21 cellular contexts compared by ENCODE assay signal in genomic region chr20:18326990-18327389, GRCh38. TPM values are rescaled to one million over a fixed set of nuclear protein-coding genes. Genes with fewer than 3 reads are reported as not detected.
DNase-seq lines count a peak whose midpoint lies in the region; ATAC-seq, FAIRE-seq and TF ChIP-seq lines count a peak whose summit lies in the region.
"Had no signal": no experiment of that assay in that cellular context is flagged by ENCODE, and none has a peak within 500 bp of the region (broad histone marks: within the 10 kb centered on the region; RNA-seq: fewer than 3 reads in every experiment).

No MANE protein-coding gene starts in this region.

- BruUV-seq in K562 (replicated peaks; lab: Mats Ljungman, UMichigan) = no TSS peak

- POLR2A ChIA-PET in A549 (lab: Yijun Ruan, JAX) = no interaction called here
- POLR2A ChIA-PET in K562 (lab: Yijun Ruan, JAX) = no interaction called here

- WGBS in A549 (ENCODE audit: missing lambda C conversion rate) = 91% methylated on average over 2 of the region's 2 CpGs
- 3% methylated on average over 2 of the region's 2 CpGs for WGBS in K562 (ENCODE audit: insufficient coverage, low coverage, missing lambda C conversion rate)

- no peak overlapping the region for H3K9ac ChIP-seq in K562 (ENCODE audit: insufficient read depth in 1 of 2, low read depth in 2 of 2, low read length in 2 of 2)
- H3K9ac ChIP-seq: BLaER1 treated with 17β-estradiol and CSF1 and Interleukin-3, amounts not matched to agents 10 nM and 100 nM had no signal

- ATAC-seq in A549 (no peak), K562 (no peak)
- no peak for ATAC-seq in activated T-cell treated with anti-CD3 and anti-CD28 coated beads, Interleukin-2, amount 50 U/mL, for 72 hours (replicated peaks in 1 of 2)
- ATAC-seq: CD8-positive, alpha-beta T cell had no signal

- H4K20me1 ChIP-seq in K562 (replicated peaks; ENCODE audit: control insufficient read depth, insufficient read depth, low read length) = no peaks in the 10 kb centered on the region
- H4K20me1 ChIP-seq: BLaER1 treated with 17β-estradiol and CSF1 and Interleukin-3, amounts not matched to agents 10 nM and 100 nM had no signal

- FAIRE-seq in A549 (lab: Jason Lieb, UNC) (no peak), K562 (lab: Jason Lieb, UNC) (no peak), endometrium (lab: Jason Lieb, UNC) (peak; percentile 26)
- FAIRE-seq: A204.1, D721Med, GM12891, GM19239 had no signal

- peaks cover 6 to 8% of the 10 kb centered on the region in 2 donors for H3K9me3 Mint-ChIP-seq in activated T-cell treated with anti-CD3 and anti-CD28 coated beads, Interleukin-2, amount 50 U/mL, for 72 hours

- H2AFZ ChIP-seq in K562 (ENCODE audit: low read depth, low read length) = no peak overlapping the region

- H3K27me3 Mint-ChIP-seq in activated T-cell treated with anti-CD3 and anti-CD28 coated beads, Interleukin-2, amount 50 U/mL, for 72 hours (ENCODE audit: low read depth) = no peaks in the 10 kb centered on the region
- H3K27me3 Mint-ChIP-seq: CD4-positive, alpha-beta T cell had no signal

- H3K9me3 ChIP-seq in A549 = peaks cover 13% of the 10 kb centered on the region; the same call in 1 of the 3 replicates
- H3K9me3 ChIP-seq in K562 (replicated peaks; ENCODE audit: control insufficient read depth, insufficient read depth, low read depth, low read length) = 0 out of 2 replicates have a peak, but pooled peaks cover 2% of the 10 kb centered on the region
- peaks cover 0 to 11% of the 10 kb centered on the region in 2 donors for H3K9me3 ChIP-seq in uterus

- H3K4me1 ChIP-seq in A549 (no peaks in the 10 kb centered on the region), K562 (replicated peaks in 1 of 2; ENCODE audit: control insufficient read depth in 2 of 2, insufficient read depth in 2 of 2, low read length in 2 of 2) (no peaks in the 10 kb centered on the region), uterus (no peaks in the 10 kb centered on the region)
- H3K4me1 ChIP-seq: BLaER1 treated with 17β-estradiol and CSF1 and Interleukin-3, amounts not matched to agents 10 nM and 100 nM had no signal

- H3K9me1 ChIP-seq in K562 (ENCODE audit: control insufficient read depth, insufficient read depth, low read length) = no peaks in the 10 kb centered on the region

- no peak overlapping the region for H3K4me3 Mint-ChIP-seq in activated T-cell treated with anti-CD3 and anti-CD28 coated beads, Interleukin-2, amount 50 U/mL, for 72 hours
- H3K4me3 Mint-ChIP-seq: B cell; CD4-positive, alpha-beta T cell; CD8-positive, alpha-beta T cell had no signal

- CTCF ChIA-PET in A549 (lab: Yijun Ruan, JAX) (interaction anchor here (0.7 kb wide), 1 partner anchor 86 kb away, joined by 3 read pairs; no protein-coding TSS in a partner anchor), K562 (lab: Yijun Ruan, JAX; ENCODE audit: low intra/inter-chr PET ratio) (no interaction called here)

- TF ChIP-seq RAD21 in A549 (conservative IDR thresholded peaks at IDR 0.05 in 1 of 2, IDR thresholded peaks at IDR 0.05 in 1 of 2) = no peak
- no peak for TF ChIP-seq RAD21 in K562 (CRISPR knock-in tag; conservative IDR thresholded peaks at IDR 0.05 in 1 of 2, IDR thresholded peaks at IDR 0.05 in 1 of 2)

- in situ Hi-C loops in K562 (cut with MboI) = no loop called here

- no peak overlapping the region for H3K4me2 ChIP-seq in A549
- H3K4me2 ChIP-seq in K562 (ENCODE audit: insufficient read depth, low read length) = no peak overlapping the region
- H3K4me2 ChIP-seq: BLaER1 treated with 17β-estradiol and CSF1 and Interleukin-3, amounts not matched to agents 10 nM and 100 nM had no signal

- no peaks in the 10 kb centered on the region for H3K27me3 ChIP-seq in K562 (ENCODE audit: control insufficient read depth in 2 of 2, insufficient read depth in 2 of 2, low read length in 2 of 2)
- no peaks in the 10 kb centered on the region for H3K27me3 ChIP-seq in uterus
- H3K27me3 ChIP-seq: BLaER1 treated with 17β-estradiol and CSF1 and Interleukin-3, amounts not matched to agents 10 nM and 100 nM had no signal

- H3K4me1 Mint-ChIP-seq in activated T-cell treated with anti-CD3 and anti-CD28 coated beads, Interleukin-2, amount 50 U/mL, for 72 hours (ENCODE audit: low read depth) = no peaks in the 10 kb centered on the region
- H3K4me1 Mint-ChIP-seq: B cell had no signal

- H3K79me2 ChIP-seq in K562 (ENCODE audit: control insufficient read depth, insufficient read depth, low read length) = no peaks in the 10 kb centered on the region

- TF ChIP-seq CTCF in A549 (IDR thresholded peaks at IDR 0.05) (no peak), K562 (IDR thresholded peaks at IDR 0.05 in 2 of 3, conservative IDR thresholded peaks at IDR 0.05 in 1 of 3; ENCODE audit: insufficient read depth in 2 of 3, low read depth in 1 of 3, low read length in 3 of 3) (no peak), uterus (IDR thresholded peaks at IDR 0.05) (no peak)

- no peak for TF ChIP-seq EP300 in A549 (IDR thresholded peaks at IDR 0.05)
- TF ChIP-seq EP300 in K562 (IDR thresholded peaks at IDR 0.05; ENCODE audit: low read length) = no peak

- no peak overlapping the region for H3K27ac ChIP-seq in A549
- H3K27ac ChIP-seq in K562 (ENCODE audit: extremely low read depth, low read depth, low read length) = no peak overlapping the region
- H3K27ac ChIP-seq in uterus = no peak overlapping the region
- H3K27ac ChIP-seq: BLaER1 treated with 17β-estradiol and CSF1 and Interleukin-3, amounts not matched to agents 10 nM and 100 nM; C4-2B had no signal

- H3K4me3 ChIP-seq in A549 (no peak overlapping the region), K562 (no peak overlapping the region), uterus (no peak overlapping the region)
- H3K4me3 ChIP-seq: BLaER1 treated with 17β-estradiol and CSF1 and Interleukin-3, amounts not matched to agents 10 nM and 100 nM had no signal

- H3K27ac Mint-ChIP-seq in activated T-cell treated with anti-CD3 and anti-CD28 coated beads, Interleukin-2, amount 50 U/mL, for 72 hours = no peak overlapping the region
- H3K27ac Mint-ChIP-seq: B cell; CD4-positive, alpha-beta T cell; CD8-positive, alpha-beta T cell had no signal

- H3K36me3 ChIP-seq in K562 (ENCODE audit: control insufficient read depth, insufficient read depth, low read length) (no peaks in the 10 kb centered on the region), uterus (no peaks in the 10 kb centered on the region)

- peaks cover 7% of the 10 kb centered on the region in 2 donors for H3K36me3 Mint-ChIP-seq in activated T-cell treated with anti-CD3 and anti-CD28 coated beads, Interleukin-2, amount 50 U/mL, for 72 hours (ENCODE audit: insufficient read depth in 2 of 2)
- H3K36me3 Mint-ChIP-seq: CD8-positive, alpha-beta T cell had no signal

- intact Hi-C loops in K562 (cut with micrococcal nuclease) = no loop called here
- intact Hi-C loops in uterus (cut with DNase I; ENCODE audit: low total_unique reads) = no loop called here
- intact Hi-C loops in posterior cingulate gyrus (cut with DNase I) = no loop called here

- DNase-seq in A549 (ENCODE audit: low read depth in 1 of 2, low spot score in 1 of 2) (no peak), K562 (ENCODE audit: extremely low read depth in 1 of 4, low spot score in 3 of 4) (no peak), uterus (no peak), posterior cingulate gyrus (no peak)
- no peak for DNase-seq in activated T-cell treated with anti-CD3 and anti-CD28 coated beads, Interleukin-2, amount 50 U/mL, for 72 hours
- DNase-seq: 8988T; AML-193; Caco-2; Calu3; CD4-positive, alpha-beta T cell; CD8-positive, alpha-beta T cell; DMS79 treated with DMSO at 0.1 percent for 48 hours; GF-D8 had no signal

- TF ChIP-seq POLR2A in A549 (IDR thresholded peaks at IDR 0.05; ENCODE audit: low read length) (no peak), K562 (conservative IDR thresholded peaks at IDR 0.05) (no peak), uterus (IDR thresholded peaks at IDR 0.05) (no peak)

TF ChIP-seq in A549, 52 proteins besides CTCF, POLR2A, EP300 and RAD21:
- TF ChIP-seq HDAC2 (IDR thresholded peaks at IDR 0.05) = no peak
- peak; percentile 54 for TF ChIP-seq MAFK (IDR thresholded peaks at IDR 0.05; ENCODE audit: partially characterized antibody)

TF ChIP-seq in K562, 482 proteins besides CTCF, POLR2A, EP300 and RAD21:
- peak; percentile 22; the same call in 1 of the 2 replicates for TF ChIP-seq ZNF316 (IDR thresholded peaks at IDR 0.05)
- TF ChIP-seq BRCA1 (IDR thresholded peaks at IDR 0.05) = no peak
- no peak for TF ChIP-seq BRCA1 (CRISPR knock-in tag; IDR thresholded peaks at IDR 0.05)

RNA-seq across cellular contexts. Expression of gene ZNF133, which starts 38.7 kb away (rescaled TPM):
- 11.6 and 16.6 TPM in 2 replicates for polyA plus RNA-seq in A549 (2011; rRNA removed)
- 10.3 and 11.2 TPM in 2 replicates for polyA plus RNA-seq in A549 (2012; cell fraction: cytosol; rRNA removed)
- 38.8 and 42.5 TPM in 2 replicates for polyA plus RNA-seq in A549 (2012; cell fraction: nucleus; rRNA removed)
- 9.2 to 11.0 TPM (median 9.8 TPM) in 3 replicates for polyA plus RNA-seq in A549 (2017; fragmentation: RNase III; extraction: RNeasy Plus Mini Kit Qiagen cat#74134 plus additional on column Dnase treatment)
- polyA minus RNA-seq in A549 (2011; rRNA and poly(A)+ RNA removed) = 25.1 and 30.2 TPM in 2 replicates
- total RNA-seq in K562 (2011; cell fraction: chromatin; rRNA removed; ENCODE audit: low replicate concordance) = 12.9 and 15.4 TPM in 2 replicates
- total RNA-seq in K562 (2011; cell fraction: nucleolus; rRNA removed) = 7.0 and 9.7 TPM in 2 replicates
- total RNA-seq in K562 (2011; cell fraction: nucleoplasm; rRNA removed) = 6.6 and 9.9 TPM in 2 replicates
- total RNA-seq in K562 (2014; rRNA removed) = 4.4 TPM in 2 replicates
- 4.9 and 5.2 TPM in 2 replicates for total RNA-seq in K562 (2014; rRNA removed; fragmentation: Illumina TruSeq; extraction: Trizol)
- total RNA-seq in K562 (2015; rRNA removed; fragmentation: Illumina TruSeq; extraction: Trizol) = 3.8 and 5.7 TPM in 2 replicates
- total RNA-seq in K562 (2021) = 3.7 and 5.1 TPM in 2 replicates
- 6.5 and 7.1 TPM in 2 replicates for polyA plus RNA-seq in K562 (2011; rRNA removed)
- 6.0 and 6.3 TPM in 2 replicates for polyA plus RNA-seq in K562 (2011; cell fraction: cytosol; rRNA removed)
- 21.9 and 28.6 TPM in 2 replicates for polyA plus RNA-seq in K562 (2011; cell fraction: nucleus; rRNA removed)
- 3.4 and 5.5 TPM in 2 replicates for polyA plus RNA-seq in K562 (2012)
- polyA plus RNA-seq in K562 (2014; fragmentation: Illumina TruSeq; extraction: Trizol) = 4.1 and 5.1 TPM in 2 replicates
- polyA plus RNA-seq in K562 (2014; fragmentation: Nextera tagmentation; extraction: Ambion mirVana) = 1 to 10 TPM; 1.1 to 3.5 TPM
- polyA plus RNA-seq in K562 (2014; rRNA removed) = 3.3 and 3.4 TPM in 2 replicates
- 9.4 and 10.3 TPM in 2 replicates for polyA minus RNA-seq in K562 (2011; rRNA and poly(A)+ RNA removed)
- 1.6 and 3.1 TPM in 2 replicates for polyA minus RNA-seq in K562 (2011; cell fraction: cytosol; rRNA and poly(A)+ RNA removed)
- 8.2 and 10.1 TPM in 2 replicates for polyA minus RNA-seq in K562 (2011; cell fraction: nucleus; rRNA and poly(A)+ RNA removed)
- 10 to 100 TPM; 11.2 to 49.2 (median 22.4) TPM for total RNA-seq in uterus
- total RNA-seq in activated T-cell treated with anti-CD3 and anti-CD28 coated beads, Interleukin-2, amount 50 U/mL, for 72 hours = 10 to 100 TPM; 10.9 to 12.5 TPM

Comparison
In these comparisons a context has a peak if more than half of its experiments do, and no peak if none do; other contexts are left out.
1. Of the 35 proteins assayed by ChIP-seq in both K562 and A549: peak only in K562: none; only in A549: MAFK; in both: none; in neither: 34.